Comparison of ENCODE assay signal across 8 cellular contexts in genomic region chr14:92106095-92106937, GRCh38. TPM values are rescaled to one million over a fixed set of nuclear protein-coding genes. Genes with fewer than 3 reads are reported as not detected.
DNase-seq lines count a peak whose midpoint lies in the region; ATAC-seq lines count a peak whose summit lies in the region.

Gene ATXN3, minus strand, starts transcription at chr14:92106582. Its CDS starts 30 bp downstream, at chr14:92106552.

- 0 to 5% methylated on average over 25 to 27 of the region's 66 CpGs for WGBS in mesodermal cell (ENCODE audit: insufficient coverage in 2 of 2), 2 experiments

- H3K4me1 ChIP-seq in HUES48 (ENCODE audit: control insufficient read depth, insufficient read depth, low read length) (peaks cover 14% of the 10 kb centered on the region), NT2/D1 (ENCODE audit: insufficient read depth, insufficient read length) (no peaks in the 10 kb centered on the region), mesodermal cell (ENCODE audit: control insufficient read depth, insufficient read depth, low read length, poor library complexity, severe bottlenecking) (no peaks in the 10 kb centered on the region)

- H3K9me3 ChIP-seq in HUES48 (ENCODE audit: control insufficient read depth, insufficient read depth, low read length): no peaks in the 10 kb centered on the region
- H3K9me3 ChIP-seq in NT2/D1 (ENCODE audit: insufficient read depth, low read length): no peaks in the 10 kb centered on the region
- no peaks in the 10 kb centered on the region for H3K9me3 ChIP-seq in mesodermal cell (ENCODE audit: control insufficient read depth, low read length)

- ATAC-seq in GM21381 (IDR thresholded peaks at IDR 0.05; ENCODE audit: unreplicated experiment): peak; percentile 90

- in situ Hi-C loops in endometrial microvascular endothelial cells (cut with HindIII; ENCODE audit: inconsistent ontology term, low pct_unique_long_range_greater_than_20kb, low sequenced_read_pairs): no loop called here

- H3K27me3 ChIP-seq in HUES48 (ENCODE audit: control insufficient read depth, insufficient read depth, low read length) (no peaks in the 10 kb centered on the region), NT2/D1 (ENCODE audit: insufficient read depth, insufficient read length) (no peaks in the 10 kb centered on the region)

- DNase-seq in D341Med (ENCODE audit: low spot score): peak; percentile 98
- peak; percentile 91 for DNase-seq in NT2/D1 (ENCODE audit: low read depth, low spot score)
- DNase-seq in activated CD8-positive, alpha-beta memory T cell treated with anti-CD3 and anti-CD28 coated beads, Interleukin-2, amount 50 U/mL, for 1 hour (ENCODE audit: extremely low read depth): peak; percentile 91
- DNase-seq in stimulated activated CD8-positive, alpha-beta memory T cell treated with anti-CD3 and anti-CD28 coated beads, Interleukin-15, amount 100 ng/mL, for 4 hours (ENCODE audit: low read depth in 2 of 2): peak; percentile 88 to 96

- H3K9ac ChIP-seq in HUES48 (ENCODE audit: low read depth, low read length): peak within 1 kb of the TSS; percentile 64
- H3K9ac ChIP-seq in NT2/D1 (ENCODE audit: insufficient read length, low read depth): peak within 1 kb of the TSS; percentile 80

- peak within 1 kb of the TSS; percentile 81 for H3K4me3 ChIP-seq in HUES48 (ENCODE audit: low read depth, low read length)
- peak within 1 kb of the TSS; percentile 69 for H3K4me3 ChIP-seq in NT2/D1 (ENCODE audit: insufficient read length, low read depth)
- peak within 1 kb of the TSS; percentile 88 for H3K4me3 ChIP-seq in mesodermal cell (ENCODE audit: extremely low read depth, insufficient read depth, low read length, poor library complexity, severe bottlenecking)

- no peaks in the 10 kb centered on the region for H3K36me3 ChIP-seq in HUES48 (ENCODE audit: control insufficient read depth, insufficient read depth, low read length)
- H3K36me3 ChIP-seq in NT2/D1 (ENCODE audit: insufficient read depth, insufficient read length, low read length): no peaks in the 10 kb centered on the region
- no peaks in the 10 kb centered on the region for H3K36me3 ChIP-seq in mesodermal cell (ENCODE audit: control insufficient read depth, insufficient read depth, low read length)

- H3K27ac ChIP-seq in HUES48 (ENCODE audit: low read depth, low read length) (peak within 1 kb of the TSS; percentile 75), mesodermal cell (ENCODE audit: low read depth, low read length, severe bottlenecking) (peak within 1 kb of the TSS; percentile 80)

RNA-seq across cellular contexts. Expression of gene ATXN3, which starts in this region (rescaled TPM):
- total RNA-seq in endometrial microvascular endothelial cells (ENCODE audit: inconsistent ontology term): 74.9 TPM
- polyA plus RNA-seq in mesodermal cell (2013, experiment 1 of 2): 31.6 TPM
- polyA plus RNA-seq in mesodermal cell (2013, experiment 2 of 2): 36.3 TPM

Comparison
In these comparisons a context has a peak if more than half of its experiments do, and no peak if none do; other contexts are left out.
1. Peak in every context shown above with its lines: DNase-seq, ATAC-seq, H3K4me3 ChIP-seq and H3K27ac ChIP-seq.